In the genomic region with DNA sequence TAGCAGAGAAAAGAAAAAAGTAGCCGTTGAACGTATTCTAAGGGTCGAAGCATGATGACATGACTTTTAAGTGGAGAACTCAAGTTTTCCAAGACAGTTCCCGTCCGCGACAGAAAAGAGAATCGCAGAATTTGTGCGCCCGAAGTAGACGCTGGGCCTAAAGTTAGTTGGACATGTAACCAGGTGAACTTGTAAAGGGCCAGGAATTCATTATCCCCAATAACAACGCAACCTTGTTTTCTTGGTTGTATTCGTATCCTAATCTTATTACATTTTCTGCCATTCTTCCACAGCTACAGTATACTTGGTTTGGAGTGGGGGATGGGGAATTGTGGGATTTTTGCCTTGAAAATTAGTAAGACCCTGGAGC, we compare ENCODE assay signal across 8 cellular contexts. TPM values are rescaled to one million over a fixed set of nuclear protein-coding genes. Genes with fewer than 3 reads are reported as not detected.
DNase-seq lines count a peak whose midpoint lies in the region; ATAC-seq and TF ChIP-seq lines count a peak whose summit lies in the region.

No MANE protein-coding gene starts in this region.

- H3K4me1 Mint-ChIP-seq in activated CD8-positive, alpha-beta T cell treated with anti-CD3 and anti-CD28 coated beads for 36 hours (ENCODE audit: low read depth), result peaks cover 47% of the 10 kb centered on the region

- no peaks in the 10 kb centered on the region for H3K27me3 ChIP-seq in rectal smooth muscle tissue (ENCODE audit: control insufficient read depth, insufficient read depth, low read length)

- peak overlapping the region; percentile 91 for H3K4me3 Mint-ChIP-seq in activated CD8-positive, alpha-beta T cell treated with anti-CD3 and anti-CD28 coated beads for 36 hours

- H3K4me1 ChIP-seq in rectal smooth muscle tissue (ENCODE audit: control insufficient read depth, insufficient read depth, low read length), result peaks cover 5% of the 10 kb centered on the region

- peaks cover 32% of the 10 kb centered on the region for H3K36me3 Mint-ChIP-seq in activated CD8-positive, alpha-beta T cell treated with anti-CD3 and anti-CD28 coated beads for 36 hours (ENCODE audit: low read depth)

- ATAC-seq in activated CD8-positive, alpha-beta T cell treated with anti-CD3 and anti-CD28 coated beads for 36 hours, result no peak
- ATAC-seq in GM21526 (IDR thresholded peaks at IDR 0.05; ENCODE audit: low FRiP score, unreplicated experiment), result no peak

- peak overlapping the region; percentile 88 for H3K27ac Mint-ChIP-seq in activated CD8-positive, alpha-beta T cell treated with anti-CD3 and anti-CD28 coated beads for 36 hours

- POLR2A ChIA-PET in activated CD8-positive, alpha-beta T cell treated with anti-CD3 and anti-CD28 coated beads for 36 hours (lab: Charles Lee), result interaction anchor here (0.7 to 1.5 kb wide), 10 partner anchors 9 to 235 kb away, joined by 3 to 5 read pairs (median 3); partner anchors contain the start of gene DYNLRB1

- CTCF ChIA-PET in activated CD8-positive, alpha-beta T cell treated with anti-CD3 and anti-CD28 coated beads for 36 hours (lab: Charles Lee), result interaction anchor here (1.1 to 2.5 kb wide), 2 partner anchors 51 to 406 kb away, joined by 3 to 33 read pairs; no protein-coding TSS in a partner anchor

- H3K9me3 Mint-ChIP-seq in activated CD8-positive, alpha-beta T cell treated with anti-CD3 and anti-CD28 coated beads for 36 hours, result peaks cover 3% of the 10 kb centered on the region

- TF ChIP-seq CTCF in activated CD8-positive, alpha-beta T cell treated with anti-CD3 and anti-CD28 coated beads for 36 hours (IDR thresholded peaks at IDR 0.05), result no peak

- peaks cover 3% of the 10 kb centered on the region for H3K36me3 ChIP-seq in rectal smooth muscle tissue (ENCODE audit: control insufficient read depth, insufficient read depth, low read length)

- H3K27ac ChIP-seq in rectal smooth muscle tissue (ENCODE audit: low read depth, low read length), result peak overlapping the region; percentile 93

- intact Hi-C loops in activated CD8-positive, alpha-beta T cell treated with anti-CD3 and anti-CD28 coated beads for 36 hours (cut with micrococcal nuclease), result no loop called here

- peak; percentile 39 for DNase-seq in stimulated activated CD4-positive, alpha-beta T cell treated with anti-CD3 and anti-CD28 coated beads, Interleukin-15, amount 100 ng/mL, for 24 hours
- DNase-seq in stimulated activated CD4-positive, alpha-beta T cell treated with anti-CD3 and anti-CD28 coated beads, Interleukin-4, amount 100 ng/mL, for 4 hours, result no peak
- DNase-seq in activated CD8-positive, alpha-beta T cell treated with anti-CD3 and anti-CD28 coated beads for 36 hours, result peak; percentile 64
- DNase-seq in foreskin melanocyte (peak; percentile 44), NCI-H128 (lab: John Stamatoyannopoulos, UW; ENCODE audit: unreplicated experiment) (no peak), mucosa of gallbladder (ENCODE audit: low spot score) (no peak)

- no peaks in the 10 kb centered on the region for H3K27me3 Mint-ChIP-seq in activated CD8-positive, alpha-beta T cell treated with anti-CD3 and anti-CD28 coated beads for 36 hours

- H3K4me3 ChIP-seq in rectal smooth muscle tissue (ENCODE audit: low read length), result peak overlapping the region; percentile 64

- H3K9ac ChIP-seq in rectal smooth muscle tissue (ENCODE audit: low read length), result peak overlapping the region; percentile 90

RNA-seq across cellular contexts. Expression of gene ITCH, which starts 0.9 kb away (rescaled TPM):
- total RNA-seq in activated CD8-positive, alpha-beta T cell treated with anti-CD3 and anti-CD28 coated beads for 36 hours, result 10 to 100 TPM; 46.0 to 51.8 TPM
- total RNA-seq in mucosa of gallbladder, result 46.2 TPM

Comparison
In these comparisons a context has a peak if more than half of its experiments do, and no peak if none do; other contexts are left out.
1. DNase-seq: peak in stimulated activated CD4-positive, alpha-beta T cell treated with anti-CD3 and anti-CD28 coated beads, Interleukin-15, amount 100 ng/mL, for 24 hours (single experiment), activated CD8-positive, alpha-beta T cell treated with anti-CD3 and anti-CD28 coated beads for 36 hours (single experiment) and foreskin melanocyte (single experiment); none in stimulated activated CD4-positive, alpha-beta T cell treated with anti-CD3 and anti-CD28 coated beads, Interleukin-4, amount 100 ng/mL, for 4 hours (0 of 2), NCI-H128 (single experiment) and mucosa of gallbladder (single experiment).